ENCODE assay signal across 3 cellular contexts in the genomic region with DNA sequence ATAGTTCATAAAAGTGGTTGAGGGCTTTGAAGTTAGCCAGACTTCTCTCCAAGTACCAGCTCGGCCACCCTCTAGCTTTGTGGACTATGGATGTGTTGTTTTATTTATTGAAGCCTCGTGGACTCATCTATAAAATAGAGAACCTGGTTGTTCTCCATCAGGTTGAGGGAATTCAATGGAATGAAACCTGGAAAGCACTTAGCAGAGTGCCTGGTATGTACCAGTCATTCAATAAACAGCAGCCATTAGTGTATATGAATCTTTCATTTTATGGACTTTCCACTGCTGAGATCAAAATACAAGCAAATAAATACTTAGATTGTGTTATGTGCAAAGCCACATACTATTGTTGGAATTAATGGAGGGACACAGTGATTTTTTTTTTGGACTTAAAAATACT.
TF ChIP-seq lines count a peak whose summit lies in the region.

No MANE protein-coding gene starts in this region.

TF ChIP-seq in IMR-90, 13 proteins besides CTCF, POLR2A, EP300 and RAD21 (continued from another document):
- TF ChIP-seq NFE2L2 (IDR thresholded peaks at IDR 0.05; ENCODE audit: low read depth, low read length) (no peak), RCOR1 (IDR thresholded peaks at IDR 0.05; ENCODE audit: insufficient replicate concordance, low read length) (no peak), MAZ (IDR thresholded peaks at IDR 0.05; ENCODE audit: borderline replicate concordance, low read depth, low read length) (no peak), RFX5 (IDR thresholded peaks at IDR 0.05; ENCODE audit: low read depth, low read length) (no peak), USF2 (IDR thresholded peaks at IDR 0.05; ENCODE audit: low read depth, low read length) (no peak), CEBPB (IDR thresholded peaks at IDR 0.05; ENCODE audit: low read depth, low read length) (no peak), MXI1 (IDR thresholded peaks at IDR 0.05; ENCODE audit: borderline replicate concordance, low read depth, low read length) (no peak), FOS (IDR thresholded peaks at IDR 0.05; ENCODE audit: low read depth, low read length) (no peak), CHD1 (IDR thresholded peaks at IDR 0.05; ENCODE audit: low read depth, low read length) (no peak)
- TF ChIP-seq, protein P1, sequence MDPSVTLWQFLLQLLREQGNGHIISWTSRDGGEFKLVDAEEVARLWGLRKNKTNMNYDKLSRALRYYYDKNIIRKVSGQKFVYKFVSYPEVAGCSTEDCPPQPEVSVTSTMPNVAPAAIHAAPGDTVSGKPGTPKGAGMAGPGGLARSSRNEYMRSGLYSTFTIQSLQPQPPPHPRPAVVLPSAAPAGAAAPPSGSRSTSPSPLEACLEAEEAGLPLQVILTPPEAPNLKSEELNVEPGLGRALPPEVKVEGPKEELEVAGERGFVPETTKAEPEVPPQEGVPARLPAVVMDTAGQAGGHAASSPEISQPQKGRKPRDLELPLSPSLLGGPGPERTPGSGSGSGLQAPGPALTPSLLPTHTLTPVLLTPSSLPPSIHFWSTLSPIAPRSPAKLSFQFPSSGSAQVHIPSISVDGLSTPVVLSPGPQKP (IDR thresholded peaks at IDR 0.05; ENCODE audit: borderline replicate concordance, low read depth, low read length): no peak
TF ChIP-seq in IMR-90: peak in this region for 0.

TF ChIP-seq in WTC11, 78 proteins besides CTCF, POLR2A, EP300 and RAD21:
- TF ChIP-seq PREB (CRISPR knock-in tag; IDR thresholded peaks at IDR 0.05; ENCODE audit: borderline replicate concordance): no peak
- no peak for TF ChIP-seq RORB (CRISPR knock-in tag; IDR thresholded peaks at IDR 0.05)
- no peak for TF ChIP-seq ESRRA (CRISPR knock-in tag; IDR thresholded peaks at IDR 0.05; ENCODE audit: borderline replicate concordance)
- no peak for TF ChIP-seq SP1 (CRISPR knock-in tag; conservative IDR thresholded peaks at IDR 0.05)
- TF ChIP-seq USF2 (CRISPR knock-in tag; IDR thresholded peaks at IDR 0.05): no peak
- no peak for TF ChIP-seq NR3C1 (CRISPR knock-in tag; conservative IDR thresholded peaks at IDR 0.05; ENCODE audit: low read depth)
- TF ChIP-seq TEAD4 (CRISPR knock-in tag; IDR thresholded peaks at IDR 0.05): no peak
- TF ChIP-seq ZNF532 (CRISPR knock-in tag; IDR thresholded peaks at IDR 0.05; ENCODE audit: borderline replicate concordance): no peak
- TF ChIP-seq, protein P2, sequence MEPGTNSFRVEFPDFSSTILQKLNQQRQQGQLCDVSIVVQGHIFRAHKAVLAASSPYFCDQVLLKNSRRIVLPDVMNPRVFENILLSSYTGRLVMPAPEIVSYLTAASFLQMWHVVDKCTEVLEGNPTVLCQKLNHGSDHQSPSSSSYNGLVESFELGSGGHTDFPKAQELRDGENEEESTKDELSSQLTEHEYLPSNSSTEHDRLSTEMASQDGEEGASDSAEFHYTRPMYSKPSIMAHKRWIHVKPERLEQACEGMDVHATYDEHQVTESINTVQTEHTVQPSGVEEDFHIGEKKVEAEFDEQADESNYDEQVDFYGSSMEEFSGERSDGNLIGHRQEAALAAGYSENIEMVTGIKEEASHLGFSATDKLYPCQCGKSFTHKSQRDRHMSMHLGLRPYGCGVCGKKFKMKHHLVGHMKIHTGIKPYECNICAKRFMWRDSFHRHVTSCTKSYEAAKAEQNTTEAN (CRISPR knock-in tag; IDR thresholded peaks at IDR 0.05): no peak

TF ChIP-seq in neural cell, 6 proteins besides CTCF, POLR2A, EP300 and RAD21 (continued from another document):
- TF ChIP-seq REST (IDR thresholded peaks at IDR 0.05; ENCODE audit: borderline replicate concordance) (no peak), SMC3 (conservative IDR thresholded peaks at IDR 0.05; ENCODE audit: poor library complexity) (no peak), POLR2AphosphoS5 (IDR thresholded peaks at IDR 0.05) (no peak), TAF1 (IDR thresholded peaks at IDR 0.05; ENCODE audit: low read depth) (no peak), MXI1 (conservative IDR thresholded peaks at IDR 0.05; ENCODE audit: poor library complexity, severe bottlenecking) (no peak)
